In the genomic region with DNA sequence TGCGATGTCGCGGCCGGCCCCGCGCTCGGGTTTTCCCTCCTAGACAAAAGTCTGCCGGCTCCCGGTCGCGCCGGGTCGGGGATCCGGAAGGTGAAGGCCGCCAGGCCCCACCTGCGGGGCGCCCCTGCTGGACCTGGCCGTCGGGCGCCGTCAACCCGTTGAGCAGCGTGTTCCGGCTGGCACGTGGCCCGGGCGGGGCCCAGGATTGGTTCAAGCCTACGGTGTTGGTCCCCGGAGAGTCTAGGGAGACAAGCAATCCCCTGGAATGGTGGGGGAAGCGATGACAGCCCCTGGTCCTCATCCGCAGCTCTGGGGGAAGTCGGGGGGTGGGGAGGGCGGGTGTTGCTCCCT, we compare ENCODE assay signal across 7 cellular contexts.
DNase-seq lines count a peak whose midpoint lies in the region; ATAC-seq and TF ChIP-seq lines count a peak whose summit lies in the region.
"Not testable (repeated sequence)": the region's sequence is repeated elsewhere in the genome, so short reads cannot be mapped to it uniquely, and the experiment has no call there.

No MANE protein-coding gene starts in this region.

- H3K27me3 Mint-ChIP-seq in activated naive CD8-positive, alpha-beta T cell treated with anti-CD3 and anti-CD28 coated beads, Interleukin-2, amount 50 U/mL, for 24 hours, result not testable (repeated sequence)

- no CpG with 5 or more reads among the region's 33 CpGs for WGBS in lung, 2 donors

- not testable (repeated sequence) for H3K36me3 Mint-ChIP-seq in activated naive CD8-positive, alpha-beta T cell treated with anti-CD3 and anti-CD28 coated beads, Interleukin-2, amount 50 U/mL, for 24 hours (ENCODE audit: low read depth)

- ATAC-seq in GM18861 (IDR thresholded peaks at IDR 0.05; ENCODE audit: unreplicated experiment) (peak; percentile 57), GM19468 (IDR thresholded peaks at IDR 0.05; ENCODE audit: extremely low read depth, unreplicated experiment) (peak; percentile 31), HG02610 (IDR thresholded peaks at IDR 0.05; ENCODE audit: unreplicated experiment) (peak; percentile 80), HG03095 (IDR thresholded peaks at IDR 0.05; ENCODE audit: unreplicated experiment) (peak; percentile 75), HG03571 (IDR thresholded peaks at IDR 0.05; ENCODE audit: unreplicated experiment) (peak; percentile 82), lung (ENCODE audit: insufficient read depth, low FRiP score) (peak; percentile 84)
- ATAC-seq in activated naive CD8-positive, alpha-beta T cell treated with anti-CD3 and anti-CD28 coated beads, Interleukin-2, amount 50 U/mL, for 24 hours, result peak; percentile 82

- not testable (repeated sequence) for TF ChIP-seq CTCF in lung (IDR thresholded peaks at IDR 0.05; ENCODE audit: control extremely low read depth, extremely low read depth)

- H3K27ac ChIP-seq in lung (ENCODE audit: low read depth in 1 of 2, low read length in 1 of 2), result not testable (repeated sequence)

- H3K4me1 Mint-ChIP-seq in activated naive CD8-positive, alpha-beta T cell treated with anti-CD3 and anti-CD28 coated beads, Interleukin-2, amount 50 U/mL, for 24 hours, result not testable (repeated sequence)

- H3K27me3 ChIP-seq in lung (ENCODE audit: control insufficient read depth, insufficient read depth), result not testable (repeated sequence)

- H3K4me1 ChIP-seq in lung (ENCODE audit: control insufficient read depth in 2 of 2, insufficient read depth in 2 of 2, low read length in 2 of 2), result not testable (repeated sequence)

- not testable (repeated sequence) for H3K27ac Mint-ChIP-seq in activated naive CD8-positive, alpha-beta T cell treated with anti-CD3 and anti-CD28 coated beads, Interleukin-2, amount 50 U/mL, for 24 hours

- H3K9me3 Mint-ChIP-seq in activated naive CD8-positive, alpha-beta T cell treated with anti-CD3 and anti-CD28 coated beads, Interleukin-2, amount 50 U/mL, for 24 hours, result not testable (repeated sequence)

- H3K4me3 Mint-ChIP-seq in activated naive CD8-positive, alpha-beta T cell treated with anti-CD3 and anti-CD28 coated beads, Interleukin-2, amount 50 U/mL, for 24 hours, result not testable (repeated sequence)

- DNase-seq in activated naive CD8-positive, alpha-beta T cell treated with anti-CD3 and anti-CD28 coated beads, Interleukin-2, amount 50 U/mL, for 24 hours; lung (ENCODE audit: low spot score): not testable (repeated sequence)

- H3K4me3 ChIP-seq in lung, result not testable (repeated sequence)

- H3K9me3 ChIP-seq in lung (ENCODE audit: control insufficient read depth in 2 of 2, insufficient read depth in 1 of 2, low read length in 1 of 2), result not testable (repeated sequence)

- H3K36me3 ChIP-seq in lung (ENCODE audit: control insufficient read depth in 2 of 2, insufficient read depth in 2 of 2, low read length in 2 of 2), result not testable (repeated sequence)

Comparison
In these comparisons a context has a peak if more than half of its experiments do, and no peak if none do; other contexts are left out.
1. ATAC-seq: peak in every context shown above with its lines; median percentile 84 in lung; 82 in HG03571; 82 in activated naive CD8-positive, alpha-beta T cell treated with anti-CD3 and anti-CD28 coated beads, Interleukin-2, amount 50 U/mL, for 24 hours; 80 in HG02610; 75 in HG03095; 57 in GM18861; 31 in GM19468.